ENCODE assay signal across 8 cellular contexts in genomic region chr7:2553831-2554581, GRCh38. TPM values are rescaled to one million over a fixed set of nuclear protein-coding genes. Genes with fewer than 3 reads are reported as not detected.
A peak's percentile ranks its signal among the peaks of the same experiment; 100 is the strongest.
DNase-seq lines count a peak whose midpoint lies in the region; ATAC-seq, FAIRE-seq and TF ChIP-seq lines count a peak whose summit lies in the region.

No MANE protein-coding gene starts in this region.

- no peaks in the 10 kb centered on the region for H3K36me3 Mint-ChIP-seq in T-helper 17 cell (ENCODE audit: low read depth)

- ATAC-seq in T-helper 17 cell (no peak), heart left ventricle (no peak), GM18909 (IDR thresholded peaks at IDR 0.05; ENCODE audit: poor library complexity, unreplicated experiment) (no peak)

- WGBS in heart left ventricle, 4 donors: 79 to 84% (median 82%) methylated on average over 12 to 16 of the region's 16 CpGs
- 50 to 69% (median 56%) methylated on average over 16 of the region's 16 CpGs for WGBS in small intestine, 3 donors

- TF ChIP-seq POLR2A in heart left ventricle (IDR thresholded peaks at IDR 0.05): no peak

- H3K4me1 ChIP-seq in heart left ventricle: peaks cover 0 to 46% (median 26%) of the 10 kb centered on the region in 12 donors
- peaks cover 3% of the 10 kb centered on the region in 2 donors for H3K4me1 ChIP-seq in small intestine (ENCODE audit: control insufficient read depth in 2 of 2, insufficient read depth in 1 of 2, low read depth in 1 of 2, low read length in 1 of 2)

- H3K27ac ChIP-seq in heart left ventricle (peak overlapping the region in 2 of 12 donors; percentile 98 to 99), small intestine (ENCODE audit: low read depth in 1 of 2, low read length in 1 of 2) (no peak overlapping the region)

- CTCF ChIA-PET in GM10248 (lab: Yijun Ruan, JAX): interaction anchor here (1.1 kb wide), 1 partner anchor 11 kb away, joined by 3 read pairs; no protein-coding TSS in a partner anchor

- no peaks in the 10 kb centered on the region for H3K9me3 ChIP-seq in T-helper 17 cell (ENCODE audit: control insufficient read depth, low read length, poor library complexity, severe bottlenecking)
- no peaks in the 10 kb centered on the region for H3K9me3 ChIP-seq in heart left ventricle
- no peaks in the 10 kb centered on the region for H3K9me3 ChIP-seq in small intestine (ENCODE audit: control insufficient read depth, low read depth)

- H3K4me3 ChIP-seq in heart left ventricle (peak overlapping the region in 11 of 12 donors; percentile 66 to 99 (median 90)), small intestine (ENCODE audit: low read depth in 1 of 2, low read length in 2 of 2) (peak overlapping the region; percentile 63 to 65)

- peaks cover 30% of the 10 kb centered on the region for H3K4me1 Mint-ChIP-seq in T-helper 17 cell

- DNase-seq in DMS53 (lab: John Stamatoyannopoulos, UW) (peak; percentile 64), DMS53 treated with DMSO at 0.1 percent for 48 hours (lab: John Stamatoyannopoulos, UW; ENCODE audit: unreplicated experiment) (no peak), T-helper 17 cell (no peak), heart left ventricle (no peak), small intestine (no peak), GM10248 (ENCODE audit: extremely low spot score) (no peak), activated gamma-delta T cell treated with Interleukin-2 at 50 U/mL for 16 hours (no peak)

- no peaks in the 10 kb centered on the region for H3K27me3 ChIP-seq in heart left ventricle
- H3K27me3 ChIP-seq in small intestine (ENCODE audit: control insufficient read depth in 2 of 2, insufficient read depth in 2 of 2, low read length in 2 of 2): no peaks in the 10 kb centered on the region

- H3K27me3 Mint-ChIP-seq in T-helper 17 cell: no peaks in the 10 kb centered on the region

- POLR2A ChIA-PET in GM10248 (lab: Yijun Ruan, JAX): interaction anchor here (0.6 kb wide), 1 partner anchor 266 kb away, joined by 6 read pairs; no protein-coding TSS in a partner anchor

- H3K27ac Mint-ChIP-seq in T-helper 17 cell: peak overlapping the region; percentile 49

- peak overlapping the region; percentile 91 for H3K4me3 Mint-ChIP-seq in T-helper 17 cell

- H3K36me3 ChIP-seq in heart left ventricle (peaks cover 0 to 39% (median 10%) of the 10 kb centered on the region in 9 donors), small intestine (ENCODE audit: control insufficient read depth in 2 of 2, insufficient read depth in 2 of 2, low read length in 2 of 2) (peaks cover 0 to 2% of the 10 kb centered on the region in 2 donors)

- TF ChIP-seq CTCF in heart left ventricle (IDR thresholded peaks at IDR 0.05) (no peak), GM10248 (IDR thresholded peaks at IDR 0.05; ENCODE audit: control extremely low read depth, extremely low read depth, low read depth, missing control alignments) (no peak)

- FAIRE-seq in small intestine (lab: Jason Lieb, UNC): no peak

- intact Hi-C loops in heart left ventricle (cut with DNase I): loop anchor here in 3 of 10 donors (2.0 to 10.0 kb wide), 3 partner anchors 31 to 69 kb away; partner anchors contain the start of gene LFNG (in 1 of the 3)

RNA-seq across cellular contexts. Expression of gene BRAT1, which starts 1.3 kb away (rescaled TPM):
- total RNA-seq in T-helper 17 cell: 10 to 100 TPM; 19.5 to 20.5 TPM
- total RNA-seq in heart left ventricle: 10 to 100 TPM; 10.9 to 27.8 (median 14.9) TPM
- 10 to 100 TPM; 13.8 to 17.8 TPM for polyA plus RNA-seq in heart left ventricle
- 10 to 100 TPM; 25.6 to 40.3 (median 30.8) TPM for polyA plus RNA-seq in small intestine

RNA-seq across cellular contexts. Expression of gene IQCE, which starts 4.8 kb away (rescaled TPM):
- total RNA-seq in T-helper 17 cell (1 to 10 TPM; 6.7 to 9.0 TPM), heart left ventricle (10 to 100 TPM in 5 of 9 donors, 1 to 10 TPM in 4; 8.0 to 14.1 (median 10.3) TPM)
- polyA plus RNA-seq in heart left ventricle (10 to 100 TPM in 1 of 2 donors, 1 to 10 TPM in 1; 5.0 to 10.8 TPM), small intestine (10 to 100 TPM; 11.1 to 20.8 (median 19.9) TPM)

RNA-seq across cellular contexts. Expression of gene LFNG, which starts 34.4 kb away (rescaled TPM):
- 100 to 1,000 TPM; 110 to 116 TPM for total RNA-seq in T-helper 17 cell
- 10 to 100 TPM in 3 of 9 donors, 1 to 10 TPM in 6; 3.1 to 22.8 (median 7.7) TPM for total RNA-seq in heart left ventricle
- 1 to 10 TPM; 5.4 to 5.7 TPM for polyA plus RNA-seq in heart left ventricle
- 10 to 100 TPM; 10.5 to 39.3 (median 15.4) TPM for polyA plus RNA-seq in small intestine

Comparison
In these comparisons a context has a peak if more than half of its experiments do, and no peak if none do; other contexts are left out.
1. RNA of gene LFNG, which starts 34.4 kb away (total RNA-seq): 110 to 116 TPM in T-helper 17 cell; 3.1 to 22.8 TPM in heart left ventricle; every median in the first group is over 4 times any median in the second.